Comparison of ENCODE assay signal across 26 cellular contexts in the genomic region with DNA sequence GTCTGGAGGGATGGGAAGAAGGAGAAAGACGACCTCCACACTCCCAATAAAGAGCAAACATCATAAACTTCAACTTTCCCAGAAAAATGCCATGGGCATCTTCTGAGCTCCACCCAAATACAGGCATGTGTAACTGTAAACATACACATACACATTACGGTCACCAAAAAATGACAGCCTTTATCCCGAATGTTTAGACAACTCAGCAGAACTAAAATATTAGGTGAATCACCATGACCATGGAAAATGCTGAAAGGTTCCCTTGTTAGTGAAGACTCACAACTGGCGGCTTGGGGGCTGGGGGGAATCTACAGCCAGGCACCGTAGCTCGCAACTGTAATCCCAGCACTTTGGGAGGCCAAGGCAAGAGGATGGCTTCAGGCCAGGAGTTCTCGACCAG.
"Had no signal": no experiment of that assay in that cellular context is flagged by ENCODE, and none has a peak within 500 bp of the region (broad histone marks: within the 10 kb centered on the region; RNA-seq: fewer than 3 reads in every experiment).

No MANE protein-coding gene starts in this region.

- H3K4me1 ChIP-seq: ascending aorta had no signal

- H2AFZ ChIP-seq: PC-9 had no signal

- H3K4me3 Mint-ChIP-seq: activated naive CD8-positive, alpha-beta T cell treated with anti-CD3 and anti-CD28 coated beads, Interleukin-2, amount 50 U/mL, for 24 hours; activated T-cell treated with anti-CD3 and anti-CD28 coated beads, Interleukin-2, amount 50 U/mL, for 4 hours; T-cell; WTC11 had no signal

- H3K9me3 Mint-ChIP-seq: activated naive CD4-positive, alpha-beta T cell treated with anti-CD3 and anti-CD28 coated beads, Interleukin-2, amount 50 U/mL, for 72 hours; activated naive CD8-positive, alpha-beta T cell treated with anti-CD3 and anti-CD28 coated beads, Interleukin-2, amount 50 U/mL, for 24 hours; activated T-cell treated with anti-CD3 and anti-CD28 coated beads, Interleukin-2, amount 50 U/mL, for 4 hours; T-cell; WTC11 had no signal

- H3K27me3 Mint-ChIP-seq: activated naive CD8-positive, alpha-beta T cell treated with anti-CD3 and anti-CD28 coated beads, Interleukin-2, amount 50 U/mL, for 24 hours; T-cell had no signal

- H3K9me3 ChIP-seq: ascending aorta had no signal

- H3K4me3 ChIP-seq: ascending aorta, cardiac muscle cell, K562, PC-9, SK-N-MC had no signal

- H3K27ac ChIP-seq: ascending aorta, brain microvascular endothelial cell, cardiac muscle cell, PC-9, SK-N-MC had no signal

- H3K36me3 ChIP-seq: ascending aorta, brain microvascular endothelial cell, cardiac muscle cell had no signal

- ATAC-seq: activated naive CD4-positive, alpha-beta T cell treated with anti-CD3 and anti-CD28 coated beads, Interleukin-2, amount 50 U/mL, for 72 hours; activated naive CD8-positive, alpha-beta T cell treated with anti-CD3 and anti-CD28 coated beads, Interleukin-2, amount 50 U/mL, for 24 hours; activated T-cell treated with anti-CD3 and anti-CD28 coated beads, Interleukin-2, amount 50 U/mL, for 4 hours; K562; T-cell; WTC11 had no signal

- H3K4me2 ChIP-seq: PC-9 had no signal

- DNase-seq: activated CD4-positive, alpha-beta T cell treated with anti-CD3 and anti-CD28 coated beads for 48 hours; activated CD4-positive, alpha-beta T cell treated with anti-CD3 and anti-CD28 coated beads, Interleukin-2, amount 50 U/mL, for 48 hours; activated CD4-positive, CD25-positive, alpha-beta regulatory T cell treated with anti-CD3 and anti-CD28 coated beads, Interleukin-2, amount 50 U/mL, for 72 hours; activated effector memory CD4-positive, alpha-beta T cell treated with anti-CD3 and anti-CD28 coated beads, Interleukin-2, amount 50 U/mL, for 16 hours; activated naive CD4-positive, alpha-beta T cell treated with Interleukin-2 at 50 U/mL for 16 hours; activated naive CD8-positive, alpha-beta T cell treated with anti-CD3 and anti-CD28 coated beads, Interleukin-2, amount 50 U/mL, for 24 hours; activated T-cell treated with anti-CD3 and anti-CD28 coated beads, Interleukin-2, amount 50 U/mL, for 4 hours; amniotic stem cell; brain microvascular endothelial cell; cerebellar nuclear complex; Karpas-422; NCI-H1105 treated with DMSO at 0.1 percent for 48 hours; NCI-H1436 treated with DMSO at 0.1 percent for 48 hours; NCI-H187; NCI-H2081; NCI-H446; NCI-H524; PC-9; SIG-M5; T-cell had no signal

- H3K27me3 ChIP-seq: ascending aorta, brain microvascular endothelial cell, cardiac muscle cell had no signal

- H3K27ac Mint-ChIP-seq: activated naive CD4-positive, alpha-beta T cell treated with anti-CD3 and anti-CD28 coated beads, Interleukin-2, amount 50 U/mL, for 72 hours; activated naive CD8-positive, alpha-beta T cell treated with anti-CD3 and anti-CD28 coated beads, Interleukin-2, amount 50 U/mL, for 24 hours; T-cell; WTC11 had no signal
